16 cellular contexts compared by ENCODE assay signal in the genomic region with DNA sequence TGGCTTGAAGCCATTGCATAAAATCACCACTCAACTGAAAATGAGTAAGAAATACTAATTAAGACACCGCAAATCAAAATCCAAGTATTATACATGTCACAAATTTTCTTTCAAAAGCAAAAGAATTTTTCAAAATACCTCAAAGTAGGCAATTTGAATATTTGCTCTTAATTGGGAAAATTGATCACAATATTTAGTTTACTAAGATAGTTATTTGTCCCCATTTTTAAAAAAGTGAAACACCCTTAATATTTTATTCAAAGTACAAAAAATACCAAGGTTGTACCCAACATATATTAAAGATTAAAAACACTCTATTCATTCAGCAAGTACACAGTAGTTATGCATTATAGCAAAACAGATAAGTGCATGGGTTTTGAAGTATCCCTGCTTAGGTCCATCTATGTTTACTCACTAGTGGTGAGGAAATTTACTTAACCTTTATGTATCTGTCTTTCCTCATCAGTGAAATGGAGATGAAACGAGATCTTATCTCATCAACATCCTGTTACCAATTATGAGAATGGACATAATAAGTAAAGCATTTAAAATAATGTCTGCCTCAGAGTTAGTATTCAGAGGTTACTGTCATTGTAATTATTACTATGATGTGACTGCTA. TPM values are rescaled to one million over a fixed set of nuclear protein-coding genes. Genes with fewer than 3 reads are reported as not detected.
DNase-seq lines count a peak whose midpoint lies in the region; ATAC-seq and TF ChIP-seq lines count a peak whose summit lies in the region.
"Had no signal": no experiment of that assay in that cellular context is flagged by ENCODE, and none has a peak within 500 bp of the region (broad histone marks: within the 10 kb centered on the region; RNA-seq: fewer than 3 reads in every experiment).

No MANE protein-coding gene starts in this region.

- H3K9ac ChIP-seq in DND-41 (ENCODE audit: low read depth, low read length): no peak overlapping the region

- H3K27me3 ChIP-seq in DND-41 (ENCODE audit: insufficient read depth, low read length, poor library complexity): no peaks in the 10 kb centered on the region
- no peaks in the 10 kb centered on the region for H3K27me3 ChIP-seq in lower lobe of right lung (ENCODE audit: low read depth)
- H3K27me3 ChIP-seq in WERI-Rb-1 (ENCODE audit: insufficient read depth, low read depth, severe bottlenecking): no peaks in the 10 kb centered on the region
- H3K27me3 ChIP-seq: ovary, spleen had no signal

- ATAC-seq in DND-41 (ENCODE audit: insufficient read depth, low read depth) (peak; percentile 62; the same call in 2 of the 3 replicates), lower lobe of right lung (no peak), HG03521 (IDR thresholded peaks at IDR 0.05; ENCODE audit: unreplicated experiment) (no peak)

- H3K9me3 ChIP-seq in DND-41 (ENCODE audit: insufficient read depth, low read length, severe bottlenecking) (no peaks in the 10 kb centered on the region), lower lobe of right lung (no peaks in the 10 kb centered on the region), WERI-Rb-1 (ENCODE audit: severe bottlenecking) (no peaks in the 10 kb centered on the region)
- H3K9me3 ChIP-seq: ovary, thoracic aorta had no signal

- H3K4me3 ChIP-seq in DND-41 (ENCODE audit: low read depth in 1 of 2, low read length in 2 of 2) (no peak overlapping the region), lower lobe of right lung (no peak overlapping the region), WERI-Rb-1 (ENCODE audit: low read depth, low read length) (no peak overlapping the region)
- H3K4me3 ChIP-seq: ovary, spleen, thoracic aorta had no signal

- intact Hi-C loops in lower lobe of right lung (cut with DNase I): no loop called here

- no peak overlapping the region for H3K27ac ChIP-seq in DND-41 (ENCODE audit: low read length)
- H3K27ac ChIP-seq in lower lobe of right lung: no peak overlapping the region
- no peak overlapping the region for H3K27ac ChIP-seq in WERI-Rb-1
- H3K27ac ChIP-seq: ovary, thoracic aorta had no signal

- H3K4me1 ChIP-seq in DND-41 (ENCODE audit: insufficient read depth, low read length) (peaks cover 2% of the 10 kb centered on the region; the same call in 1 of the 2 replicates), lower lobe of right lung (peaks cover 7% of the 10 kb centered on the region)

- TF ChIP-seq CTCF in DND-41 (IDR thresholded peaks at IDR 0.05; ENCODE audit: borderline replicate concordance, extremely low read depth, low read length, poor library complexity, severe bottlenecking): no peak
- TF ChIP-seq CTCF in lower lobe of right lung (IDR thresholded peaks at IDR 0.05): no peak
- TF ChIP-seq CTCF in WERI-Rb-1 (IDR thresholded peaks at IDR 0.05; ENCODE audit: low read depth, low read length): no peak

- no peak overlapping the region for H3K4me2 ChIP-seq in DND-41 (ENCODE audit: insufficient read depth, low read length)

- no peak for DNase-seq in DND-41
- DNase-seq in HCEC 1CT: peak; percentile 19
- peak; percentile 51 for DNase-seq in NCI-H748 (lab: John Stamatoyannopoulos, UW; ENCODE audit: unreplicated experiment)
- peak; percentile 8 for DNase-seq in fibroblast of gingiva (ENCODE audit: low read depth)
- no peak for DNase-seq in HuH-7 (ENCODE audit: low spot score)
- DNase-seq in lower lobe of right lung: no peak
- DNase-seq in WERI-Rb-1: no peak
- DNase-seq: activated CD4-positive, alpha-beta T cell treated with anti-CD3 and anti-CD28 coated beads, Interleukin-2, amount 50 U/mL, for 4 hours; activated effector memory CD4-positive, alpha-beta T cell treated with anti-CD3 and anti-CD28 coated beads, Interleukin-2, amount 50 U/mL, for 16 hours; Caco-2; Kasumi-1; NCI-H2227 treated with DMSO at 0.1 percent for 48 hours; ovary; spleen had no signal

- H4K20me1 ChIP-seq in DND-41 (ENCODE audit: insufficient read depth, low read length): no peaks in the 10 kb centered on the region

- no peak overlapping the region for H2AFZ ChIP-seq in DND-41 (ENCODE audit: low read depth, low read length)

- peaks cover 33% of the 10 kb centered on the region; the same call in 1 of the 2 replicates for H3K36me3 ChIP-seq in DND-41 (ENCODE audit: insufficient read depth, low read length)
- peaks cover 21% of the 10 kb centered on the region for H3K36me3 ChIP-seq in lower lobe of right lung
- H3K36me3 ChIP-seq in WERI-Rb-1: peaks cover 18% of the 10 kb centered on the region
- H3K36me3 ChIP-seq: ovary had no signal

- 0 out of 2 replicates have a peak, but pooled peaks cover 2% of the 10 kb centered on the region for H3K79me2 ChIP-seq in DND-41 (ENCODE audit: insufficient read depth, low read length)

RNA-seq across cellular contexts. Expression of gene VPS54, which starts 35.1 kb away (rescaled TPM):
- 26.7 TPM for total RNA-seq in lower lobe of right lung

Comparison
In these comparisons a context has a peak if more than half of its experiments do, and no peak if none do; other contexts are left out.
1. DNase-seq: peak in HCEC 1CT (single experiment), NCI-H748 (single experiment) and fibroblast of gingiva (single experiment); none in DND-41 (single experiment), HuH-7 (single experiment), lower lobe of right lung (single experiment) and WERI-Rb-1 (single experiment).